ENCODE assay signal across 1 cellular context in genomic region chr7:34757570-34758110, GRCh38.
TF ChIP-seq lines count a peak whose summit lies in the region.

No MANE protein-coding gene starts in this region.

TF ChIP-seq in HepG2, 621 proteins besides CTCF, POLR2A, EP300 and RAD21 (continued from another document and continues in another):
- TF ChIP-seq PRPF4 (IDR thresholded peaks at IDR 0.05; ENCODE audit: low read depth, low read length, poor library complexity, severe bottlenecking): no peak
- TF ChIP-seq HMGXB4 (CRISPR knock-in tag; IDR thresholded peaks at IDR 0.05; ENCODE audit: borderline replicate concordance in 1 of 2, low read depth in 1 of 2): 0 out of 4 replicates have a peak, but pooled peaks of 1 of the 2 experiments have one; percentile 28
- no peak for TF ChIP-seq ZNF768 (CRISPR knock-in tag; IDR thresholded peaks at IDR 0.05)
- 0 out of 2 replicates have a peak, but pooled peaks have one; percentile 17 for TF ChIP-seq ZNF335 (CRISPR knock-in tag; IDR thresholded peaks at IDR 0.05)
- 0 out of 2 replicates have a peak, but pooled peaks have one; percentile 31 for TF ChIP-seq ZNF687 (CRISPR knock-in tag; IDR thresholded peaks at IDR 0.05)
- no peak for TF ChIP-seq PCBP1 (IDR thresholded peaks at IDR 0.05; ENCODE audit: borderline replicate concordance, low read depth, low read length)
- TF ChIP-seq ZNF160 (CRISPR knock-in tag; IDR thresholded peaks at IDR 0.05): no peak
- TF ChIP-seq SMAD1 (CRISPR knock-in tag; IDR thresholded peaks at IDR 0.05; ENCODE audit: borderline replicate concordance, low read depth): no peak
- TF ChIP-seq ZNF18 (CRISPR knock-in tag; IDR thresholded peaks at IDR 0.05; ENCODE audit: insufficient replicate concordance): peak; percentile 61
- TF ChIP-seq ZNF143 (CRISPR knock-in tag; IDR thresholded peaks at IDR 0.05): no peak
- 0 out of 2 replicates have a peak, but pooled peaks have one; percentile 1 for TF ChIP-seq RCOR2 (CRISPR knock-in tag; IDR thresholded peaks at IDR 0.05)
- TF ChIP-seq RFXANK (CRISPR knock-in tag; IDR thresholded peaks at IDR 0.05): 0 out of 2 replicates have a peak, but pooled peaks have one; percentile 6
- no peak for TF ChIP-seq ZBTB44 (CRISPR knock-in tag; IDR thresholded peaks at IDR 0.05)
- no peak for TF ChIP-seq ZNF503 (CRISPR knock-in tag; IDR thresholded peaks at IDR 0.05)
- no peak for TF ChIP-seq ZXDC (CRISPR knock-in tag; IDR thresholded peaks at IDR 0.05)
- TF ChIP-seq KLF15 (CRISPR knock-in tag; IDR thresholded peaks at IDR 0.05; ENCODE audit: borderline replicate concordance): no peak
- no peak for TF ChIP-seq ZNF615 (CRISPR knock-in tag; IDR thresholded peaks at IDR 0.05; ENCODE audit: borderline replicate concordance)
- TF ChIP-seq ZNF451 (CRISPR knock-in tag; IDR thresholded peaks at IDR 0.05): no peak
- peak; percentile 41 for TF ChIP-seq ZNF629 (CRISPR knock-in tag; conservative IDR thresholded peaks at IDR 0.05)
- no peak for TF ChIP-seq TBL1XR1 (IDR thresholded peaks at IDR 0.05; ENCODE audit: borderline replicate concordance, low read length, partially characterized antibody)
- 0 out of 2 replicates have a peak, but pooled peaks have one; percentile 45 for TF ChIP-seq BORCS8-MEF2B (CRISPR knock-in tag; IDR thresholded peaks at IDR 0.05)
- TF ChIP-seq TCF7 (IDR thresholded peaks at IDR 0.05; ENCODE audit: low read depth): no peak
- TF ChIP-seq AHDC1 (CRISPR knock-in tag; IDR thresholded peaks at IDR 0.05; ENCODE audit: borderline replicate concordance): no peak
- 0 out of 2 replicates have a peak, but pooled peaks have one; percentile 48 for TF ChIP-seq MYPOP (CRISPR knock-in tag; IDR thresholded peaks at IDR 0.05)
- TF ChIP-seq HOXD1 (CRISPR knock-in tag; IDR thresholded peaks at IDR 0.05): no peak
- TF ChIP-seq GTF2F1 (IDR thresholded peaks at IDR 0.05; ENCODE audit: low read length): 0 out of 2 replicates have a peak, but pooled peaks have one; percentile 29
- TF ChIP-seq POLR2G (IDR thresholded peaks at IDR 0.05; ENCODE audit: low read depth, low read length): peak; percentile 60
- 0 out of 2 replicates have a peak, but pooled peaks have one; percentile 55 for TF ChIP-seq ZNF501 (CRISPR knock-in tag; IDR thresholded peaks at IDR 0.05)
- TF ChIP-seq SIX4 (CRISPR knock-in tag; IDR thresholded peaks at IDR 0.05): 0 out of 2 replicates have a peak, but pooled peaks have one; percentile 6
- peak; percentile 39; the same call in 1 of the 2 replicates for TF ChIP-seq YEATS4 (CRISPR knock-in tag; IDR thresholded peaks at IDR 0.05; ENCODE audit: borderline replicate concordance)
